1 cellular context compared by ENCODE assay signal in the genomic region with DNA sequence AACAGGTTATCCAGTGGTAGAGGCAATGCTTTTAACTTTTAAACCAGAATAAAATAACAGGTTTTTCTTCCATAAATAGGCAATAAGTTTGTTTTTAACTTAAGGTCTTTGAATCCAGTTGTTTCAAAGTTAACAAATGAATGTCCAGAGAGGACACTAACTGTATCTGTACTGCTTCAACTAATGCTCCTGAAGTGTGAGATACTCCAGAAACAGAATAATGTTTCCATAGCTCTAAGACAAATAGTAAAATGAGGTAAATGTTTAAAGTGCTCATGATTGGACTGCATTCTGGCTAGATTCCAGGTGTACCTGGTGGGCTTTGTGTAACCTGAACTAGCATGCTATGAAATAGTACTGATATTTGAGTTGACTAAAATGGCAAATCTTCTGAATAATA.
TF ChIP-seq lines count a peak whose summit lies in the region.

No MANE protein-coding gene starts in this region.

TF ChIP-seq in SK-N-SH, 30 proteins besides CTCF, POLR2A, EP300 and RAD21 (continued from another document):
- TF ChIP-seq IRF3 (IDR thresholded peaks at IDR 0.05; ENCODE audit: low read depth, low read length) (no peak), FOXM1 (IDR thresholded peaks at IDR 0.05; ENCODE audit: low read depth) (no peak), SIN3A (IDR thresholded peaks at IDR 0.05; ENCODE audit: borderline replicate concordance, low read depth, low read length) (no peak), RFX5 (IDR thresholded peaks at IDR 0.05; ENCODE audit: low read length) (no peak)
